ENCODE assay signal across 8 cellular contexts in the genomic region with DNA sequence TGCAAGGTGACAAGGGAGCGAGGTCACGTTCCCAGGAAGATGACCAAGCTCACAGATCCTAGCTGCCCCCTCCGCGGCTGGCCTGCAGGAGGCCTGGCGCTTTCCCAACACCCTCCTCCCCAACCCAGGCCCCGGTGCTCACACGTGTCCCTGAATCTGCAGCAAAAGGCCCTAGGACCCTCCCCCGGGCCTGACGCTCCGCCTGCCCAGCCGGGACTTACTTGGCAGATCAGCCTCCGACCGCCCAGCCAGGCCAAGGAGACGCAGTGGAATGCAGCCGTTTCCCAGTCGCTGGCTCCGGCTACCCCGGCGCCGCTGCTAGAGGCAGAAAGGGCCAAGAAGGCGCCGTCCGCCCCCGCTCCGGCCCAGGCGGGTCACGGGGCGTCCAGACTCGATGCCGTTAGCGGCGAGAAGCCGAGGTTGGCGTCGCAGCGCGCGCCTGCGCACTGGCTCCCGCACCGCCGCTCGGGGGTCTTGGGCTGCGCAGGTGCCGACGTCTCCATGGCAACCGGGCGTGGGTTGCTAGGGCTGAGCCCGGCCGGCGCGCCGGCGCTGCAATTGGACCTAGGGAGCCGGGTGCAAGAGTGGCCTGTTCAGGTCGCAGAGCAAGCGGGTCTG. TPM values are rescaled to one million over a fixed set of nuclear protein-coding genes. Genes with fewer than 3 reads are reported as not detected.
DNase-seq lines count a peak whose midpoint lies in the region; ATAC-seq and TF ChIP-seq lines count a peak whose summit lies in the region.

A gene with protein sequence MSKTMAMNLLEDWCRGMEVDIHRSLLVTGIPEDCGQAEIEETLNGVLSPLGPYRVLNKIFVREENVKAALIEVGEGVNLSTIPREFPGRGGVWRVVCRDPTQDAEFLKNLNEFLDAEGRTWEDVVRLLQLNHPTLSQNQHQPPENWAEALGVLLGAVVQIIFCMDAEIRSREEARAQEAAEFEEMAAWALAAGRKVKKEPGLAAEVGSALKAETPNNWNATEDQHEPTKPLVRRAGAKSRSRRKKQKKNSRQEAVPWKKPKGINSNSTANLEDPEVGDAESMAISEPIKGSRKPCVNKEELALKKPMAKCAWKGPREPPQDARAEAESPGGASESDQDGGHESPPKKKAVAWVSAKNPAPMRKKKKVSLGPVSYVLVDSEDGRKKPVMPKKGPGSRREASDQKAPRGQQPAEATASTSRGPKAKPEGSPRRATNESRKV (minus strand): TSS at position 448 of the 618 bp plus-strand sequence. CDS start 528 bp downstream, outside the sequence.

- peaks cover 16% of the 10 kb centered on the region for H3K4me1 ChIP-seq in vagina

- H3K36me3 ChIP-seq in vagina: no peaks in the 10 kb centered on the region

- H3K27me3 ChIP-seq in vagina: no peaks in the 10 kb centered on the region

- H3K27ac ChIP-seq in vagina: peak within 1 kb of the TSS; percentile 76

- TF ChIP-seq CTCF in GM10266 (IDR thresholded peaks at IDR 0.05; ENCODE audit: control insufficient read depth, insufficient read depth, low read depth, missing control alignments) (no peak), vagina (IDR thresholded peaks at IDR 0.05) (no peak)

- no peaks in the 10 kb centered on the region for H3K9me3 ChIP-seq in vagina

- TF ChIP-seq POLR2A in vagina (IDR thresholded peaks at IDR 0.05): no peak

- ATAC-seq in esophagus mucosa: peak; percentile 11
- ATAC-seq in HG03457 (IDR thresholded peaks at IDR 0.05; ENCODE audit: unreplicated experiment): no peak

- DNase-seq in GM10266 (ENCODE audit: extremely low spot score): peak; percentile 81
- DNase-seq in NCI-H69 (lab: John Stamatoyannopoulos, UW): peak; percentile 91
- peak; percentile 45 for DNase-seq in mucosa of gallbladder (ENCODE audit: low spot score)
- peak in 1 of 2 donors; percentile 86 for DNase-seq in vagina (ENCODE audit: extremely low spot score in 2 of 2)
- no peak for DNase-seq in OCI-M1 (lab: John Stamatoyannopoulos, UW)
- DNase-seq in RPMI8226: no peak

- intact Hi-C loops in vagina (cut with DNase I): no loop called here

- H3K4me3 ChIP-seq in vagina: peak within 1 kb of the TSS; percentile 38 to 44

RNA-seq across cellular contexts. Expression of the gene that starts here (rescaled TPM):
- 0.12 TPM for total RNA-seq in esophagus mucosa
- total RNA-seq in mucosa of gallbladder: 9.6 TPM
- total RNA-seq in vagina: 1.5 TPM

Comparison
In these comparisons a context has a peak if more than half of its experiments do, and no peak if none do; other contexts are left out.
1. Peak in ATAC-seq in esophagus mucosa; RNA of the gene not detected or under 1 TPM.
2. DNase-seq: peak in GM10266 (single experiment), NCI-H69 (single experiment) and mucosa of gallbladder (single experiment); none in OCI-M1 (single experiment) and RPMI8226 (single experiment).